In the genomic region with DNA sequence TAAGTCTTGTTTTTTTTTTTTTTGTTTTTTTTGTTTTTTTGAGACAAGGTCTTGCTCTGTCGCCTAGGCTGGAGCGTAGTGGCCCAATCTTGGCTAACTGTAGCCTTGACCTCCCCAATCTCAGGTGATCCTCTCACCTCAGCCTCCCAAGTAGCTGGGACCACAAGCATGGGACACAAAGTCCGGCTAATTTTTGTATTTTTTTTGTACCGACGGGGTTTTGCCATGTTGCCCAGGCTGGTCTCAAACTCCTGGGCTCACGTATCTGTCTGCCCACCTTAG, we compare ENCODE assay signal across 24 cellular contexts. TPM values are rescaled to one million over a fixed set of nuclear protein-coding genes. Genes with fewer than 3 reads are reported as not detected.
DNase-seq lines count a peak whose midpoint lies in the region; ATAC-seq, FAIRE-seq and TF ChIP-seq lines count a peak whose summit lies in the region.
"Had no signal": no experiment of that assay in that cellular context is flagged by ENCODE, and none has a peak within 500 bp of the region (broad histone marks: within the 10 kb centered on the region; RNA-seq: fewer than 3 reads in every experiment).

No MANE protein-coding gene starts in this region.

- H3K4me3 ChIP-seq in CD8-positive, alpha-beta memory T cell (ENCODE audit: low read length) = peak overlapping the region; percentile 48
- no peak overlapping the region for H3K4me3 ChIP-seq in endothelial cell of umbilical vein (replicated peaks in 1 of 3; ENCODE audit: insufficient read depth in 1 of 3, low read depth in 1 of 3, low read length in 3 of 3)
- H3K4me3 ChIP-seq: cardiac muscle cell, left lung, ovary, upper lobe of left lung had no signal

- no peak overlapping the region for H3K27ac ChIP-seq in CD8-positive, alpha-beta memory T cell (ENCODE audit: low read depth, low read length)
- no peak overlapping the region for H3K27ac ChIP-seq in endothelial cell of umbilical vein (ENCODE audit: insufficient read depth, low read depth, low read length)
- H3K27ac ChIP-seq: cardiac muscle cell, left lung, ovary, upper lobe of left lung had no signal

- no peak for TF ChIP-seq POLR2A in endothelial cell of umbilical vein (IDR thresholded peaks at IDR 0.05; ENCODE audit: low read depth, low read length)

- ATAC-seq in activated CD8-positive, alpha-beta T cell treated with anti-CD3 and anti-CD28 coated beads for 36 hours = no peak
- no peak for ATAC-seq in HG03135 (IDR thresholded peaks at IDR 0.05; ENCODE audit: unreplicated experiment)
- ATAC-seq: left lung, right cardiac atrium had no signal

- no peaks in the 10 kb centered on the region for H3K9me1 ChIP-seq in endothelial cell of umbilical vein (replicated peaks; ENCODE audit: control insufficient read depth, extremely low read depth, insufficient read depth, low read length)

- no peaks in the 10 kb centered on the region for H3K36me3 ChIP-seq in CD8-positive, alpha-beta memory T cell (ENCODE audit: insufficient read depth, low read length)
- H3K36me3 ChIP-seq in endothelial cell of umbilical vein (ENCODE audit: control insufficient read depth in 2 of 2, extremely low read depth in 1 of 2, insufficient read depth in 2 of 2, low read length in 2 of 2) = no peaks in the 10 kb centered on the region
- H3K36me3 ChIP-seq: cardiac muscle cell, left lung, ovary, upper lobe of left lung had no signal

- no peaks in the 10 kb centered on the region for H3K79me2 ChIP-seq in endothelial cell of umbilical vein (ENCODE audit: control insufficient read depth, insufficient read depth, low read length)

- no peaks in the 10 kb centered on the region for H3K9me3 ChIP-seq in CD8-positive, alpha-beta memory T cell (ENCODE audit: low read length)
- no peaks in the 10 kb centered on the region for H3K9me3 ChIP-seq in endothelial cell of umbilical vein (replicated peaks; ENCODE audit: control insufficient read depth, insufficient read depth, low read length)
- H3K9me3 ChIP-seq: left lung, ovary, upper lobe of left lung had no signal

- H3K4me3 Mint-ChIP-seq in activated CD4-positive, alpha-beta T cell treated with anti-CD3 and anti-CD28 coated beads, Interleukin-2, amount 10 ng/mL, durations not matched to agents 24 days and 14 days = peak overlapping the region; percentile 83
- peak overlapping the region; percentile 71 to 91 (median 84) for H3K4me3 Mint-ChIP-seq in CD8-positive, alpha-beta memory T cell
- H3K4me3 Mint-ChIP-seq in activated CD8-positive, alpha-beta T cell treated with anti-CD3 and anti-CD28 coated beads for 36 hours = peak overlapping the region; percentile 72
- H3K4me3 Mint-ChIP-seq: dendritic cell treated with granulocyte-macrophage colony-stimulating factor and Interleukin-4, amounts not matched to agents 40 ng/mL and 50 ng/mL, for 4 days; H9; nephron had no signal

- H3K4me1 ChIP-seq in CD8-positive, alpha-beta memory T cell (ENCODE audit: insufficient read depth, low read length) = peaks cover 46% of the 10 kb centered on the region
- peaks cover under 1% of the 10 kb centered on the region for H3K4me1 ChIP-seq in endothelial cell of umbilical vein (ENCODE audit: control insufficient read depth, extremely low read depth, insufficient read depth, low read length)

- H3K27ac Mint-ChIP-seq in activated CD4-positive, alpha-beta T cell treated with anti-CD3 and anti-CD28 coated beads, Interleukin-2, amount 10 ng/mL, durations not matched to agents 24 days and 14 days = peak overlapping the region; percentile 93
- H3K27ac Mint-ChIP-seq in CD8-positive, alpha-beta memory T cell = peak overlapping the region; percentile 85 to 99 (median 95)
- H3K27ac Mint-ChIP-seq in activated CD8-positive, alpha-beta T cell treated with anti-CD3 and anti-CD28 coated beads for 36 hours = peak overlapping the region; percentile 97
- H3K27ac Mint-ChIP-seq: dendritic cell treated with granulocyte-macrophage colony-stimulating factor and Interleukin-4, amounts not matched to agents 40 ng/mL and 50 ng/mL, for 4 days; H9; nephron had no signal

- FAIRE-seq in endothelial cell of umbilical vein (lab: Jason Lieb, UNC) = peak; percentile 38
- FAIRE-seq: A204.1, D721Med had no signal

- peaks cover 48% of the 10 kb centered on the region for H3K36me3 Mint-ChIP-seq in activated CD4-positive, alpha-beta T cell treated with anti-CD3 and anti-CD28 coated beads, Interleukin-2, amount 10 ng/mL, durations not matched to agents 24 days and 14 days (ENCODE audit: low read depth)
- peaks cover 12 to 54% (median 20%) of the 10 kb centered on the region in 3 donors for H3K36me3 Mint-ChIP-seq in CD8-positive, alpha-beta memory T cell
- H3K36me3 Mint-ChIP-seq in activated CD8-positive, alpha-beta T cell treated with anti-CD3 and anti-CD28 coated beads for 36 hours (ENCODE audit: low read depth) = peaks cover 58% of the 10 kb centered on the region

- no peaks in the 10 kb centered on the region for H3K27me3 Mint-ChIP-seq in activated CD4-positive, alpha-beta T cell treated with anti-CD3 and anti-CD28 coated beads, Interleukin-2, amount 10 ng/mL, durations not matched to agents 24 days and 14 days
- H3K27me3 Mint-ChIP-seq in CD8-positive, alpha-beta memory T cell = no peaks in the 10 kb centered on the region
- no peaks in the 10 kb centered on the region for H3K27me3 Mint-ChIP-seq in activated CD8-positive, alpha-beta T cell treated with anti-CD3 and anti-CD28 coated beads for 36 hours

- no peak overlapping the region for H2AFZ ChIP-seq in endothelial cell of umbilical vein (ENCODE audit: low read depth, low read length)

- intact Hi-C loops in activated CD4-positive, alpha-beta T cell treated with anti-CD3 and anti-CD28 coated beads, Interleukin-2, amount 10 ng/mL, durations not matched to agents 24 days and 14 days (cut with micrococcal nuclease) = loop anchor here (10.0 kb wide), 1 partner anchor 182 kb away; a partner anchor contains a TSS
- intact Hi-C loops in activated CD8-positive, alpha-beta T cell treated with anti-CD3 and anti-CD28 coated beads for 36 hours (cut with micrococcal nuclease) = no loop called here
- intact Hi-C loops in endothelial cell of umbilical vein (cut with micrococcal nuclease) = no loop called here

- no peaks in the 10 kb centered on the region for H4K20me1 ChIP-seq in endothelial cell of umbilical vein (replicated peaks; ENCODE audit: control insufficient read depth, extremely low read depth, insufficient read depth, low read length)

- no TSS peak for BruUV-seq in endothelial cell of umbilical vein (replicated peaks; lab: Mats Ljungman, UMichigan)

- POLR2A ChIA-PET in CD8-positive, alpha-beta memory T cell (lab: Charles Lee) = interaction anchor here (1.3 kb wide), 1 partner anchor 34 kb away, joined by 4 read pairs; no protein-coding TSS in a partner anchor
- POLR2A ChIA-PET in activated CD8-positive, alpha-beta T cell treated with anti-CD3 and anti-CD28 coated beads for 36 hours (lab: Charles Lee) = interaction anchor here (1.0 to 1.6 kb wide), 4 partner anchors 14 to 43 kb away, joined by 3 to 8 read pairs (median 4); a partner anchor contains a TSS
- POLR2A ChIA-PET in endothelial cell of umbilical vein (lab: Charles Lee) = interaction anchor here (0.7 kb wide), 1 partner anchor 57 kb away, joined by 4 read pairs; no protein-coding TSS in a partner anchor

- no peak for DNase-seq in activated CD4-positive, alpha-beta T cell treated with anti-CD3 and anti-CD28 coated beads, Interleukin-2, amount 10 ng/mL, durations not matched to agents 24 days and 14 days
- DNase-seq in activated CD4-positive, alpha-beta T cell treated with anti-CD3 and anti-CD28 coated beads, Interleukin-2, amount 50 U/mL, for 48 hours = no peak
- DNase-seq in CD8-positive, alpha-beta memory T cell = no peak
- no peak for DNase-seq in activated CD8-positive, alpha-beta T cell treated with anti-CD3 and anti-CD28 coated beads for 36 hours
- no peak for DNase-seq in endothelial cell of umbilical vein (ENCODE audit: low read depth, low spot score)
- no peak for DNase-seq in NCI-H2107 (lab: John Stamatoyannopoulos, UW)
- DNase-seq in AML-193 (lab: John Stamatoyannopoulos, UW) = no peak
- DNase-seq: H9; head of caudate nucleus; left lung; NCI-H1092 treated with DMSO at 0.1 percent for 48 hours; NCI-H2029 treated with DMSO at 0.1 percent for 48 hours; NCI-H82; ovary; right cardiac atrium; Right ventricle myocardium superior; stimulated activated CD4-positive, alpha-beta T cell treated with anti-CD3 and anti-CD28 coated beads, Interleukin-12 subunit alpha, Interleukin-12 subunit beta, amount 100 ng/mL, for 4 hours; upper lobe of left lung had no signal

- peaks cover 48% of the 10 kb centered on the region for H3K4me1 Mint-ChIP-seq in activated CD4-positive, alpha-beta T cell treated with anti-CD3 and anti-CD28 coated beads, Interleukin-2, amount 10 ng/mL, durations not matched to agents 24 days and 14 days
- peaks cover 48 to 63% (median 60%) of the 10 kb centered on the region in 3 donors for H3K4me1 Mint-ChIP-seq in CD8-positive, alpha-beta memory T cell
- peaks cover 44% of the 10 kb centered on the region for H3K4me1 Mint-ChIP-seq in activated CD8-positive, alpha-beta T cell treated with anti-CD3 and anti-CD28 coated beads for 36 hours (ENCODE audit: low read depth)

- no peaks in the 10 kb centered on the region for H3K9me3 Mint-ChIP-seq in activated CD4-positive, alpha-beta T cell treated with anti-CD3 and anti-CD28 coated beads, Interleukin-2, amount 10 ng/mL, durations not matched to agents 24 days and 14 days
- no peaks in the 10 kb centered on the region for H3K9me3 Mint-ChIP-seq in CD8-positive, alpha-beta memory T cell
- H3K9me3 Mint-ChIP-seq in activated CD8-positive, alpha-beta T cell treated with anti-CD3 and anti-CD28 coated beads for 36 hours = peaks cover 3% of the 10 kb centered on the region
- H3K9me3 Mint-ChIP-seq: dendritic cell treated with granulocyte-macrophage colony-stimulating factor and Interleukin-4, amounts not matched to agents 40 ng/mL and 50 ng/mL, for 4 days; H9; nephron had no signal

- no peak for TF ChIP-seq CTCF in activated CD8-positive, alpha-beta T cell treated with anti-CD3 and anti-CD28 coated beads for 36 hours (IDR thresholded peaks at IDR 0.05)
- no peak for TF ChIP-seq CTCF in endothelial cell of umbilical vein (IDR thresholded peaks at IDR 0.05; ENCODE audit: extremely low read depth in 1 of 2, insufficient read depth in 1 of 2, low read depth in 1 of 2, low read length in 2 of 2)

- dilution Hi-C loops in endothelial cell of umbilical vein (cut with MboI; ENCODE audit: extremely low pct_ligation_motif_present, low sequenced_read_pairs) = no loop called here

- CTCF ChIA-PET in CD8-positive, alpha-beta memory T cell (lab: Charles Lee) = interaction anchor here (0.9 to 16.9 kb wide), 3 partner anchors 5 to 16 kb away, joined by 3 to 181 read pairs (median 181); a partner anchor contains a TSS
- CTCF ChIA-PET in activated CD8-positive, alpha-beta T cell treated with anti-CD3 and anti-CD28 coated beads for 36 hours (lab: Charles Lee) = interaction anchor here (6.4 kb wide), 1 partner anchor 9 kb away, joined by 35 read pairs; a partner anchor contains a TSS
- CTCF ChIA-PET in endothelial cell of umbilical vein (lab: Charles Lee) = no interaction called here

- no peak overlapping the region for H3K4me2 ChIP-seq in endothelial cell of umbilical vein (ENCODE audit: insufficient read depth, low read length)

- H3K27me3 ChIP-seq in CD8-positive, alpha-beta memory T cell (ENCODE audit: insufficient read depth, low read length, poor library complexity, severe bottlenecking) = no peaks in the 10 kb centered on the region
- no peaks in the 10 kb centered on the region for H3K27me3 ChIP-seq in endothelial cell of umbilical vein (ENCODE audit: control insufficient read depth in 2 of 2, insufficient read depth in 2 of 2, low read length in 2 of 2)
- H3K27me3 ChIP-seq: cardiac muscle cell, left lung, ovary, upper lobe of left lung had no signal

- H3K9ac ChIP-seq in endothelial cell of umbilical vein (replicated peaks; ENCODE audit: extremely low read depth, insufficient read depth, low read length) = no peak overlapping the region

RNA-seq across cellular contexts. Expression of a gene that starts 6.1 kb away (rescaled TPM):
- 240 and 248 TPM in 2 replicates for total RNA-seq in activated CD4-positive, alpha-beta T cell treated with anti-CD3 and anti-CD28 coated beads, Interleukin-2, amount 10 ng/mL, durations not matched to agents 24 days and 14 days
- 100 to 1,000 TPM; 288 to 297 TPM for total RNA-seq in CD8-positive, alpha-beta memory T cell
- polyA plus RNA-seq in CD8-positive, alpha-beta memory T cell = 937 TPM
- total RNA-seq in activated CD8-positive, alpha-beta T cell treated with anti-CD3 and anti-CD28 coated beads for 36 hours = 100 to 1,000 TPM; 289 to 292 TPM
- not detected in 2 replicates for total RNA-seq in endothelial cell of umbilical vein
- 0.06 and 0.08 TPM in 2 replicates for polyA plus RNA-seq in endothelial cell of umbilical vein
- polyA plus RNA-seq in endothelial cell of umbilical vein (2011; cell fraction: cytosol; rRNA removed) = 0.03 and 0.12 TPM in 2 replicates
- polyA plus RNA-seq in endothelial cell of umbilical vein (2011; cell fraction: nucleus; rRNA removed) = not detected in 2 replicates
- not detected in 2 replicates for polyA plus RNA-seq in endothelial cell of umbilical vein (2012)
- 0.36 TPM in 1 of 2 replicates, not detected in the other for polyA minus RNA-seq in endothelial cell of umbilical vein
- polyA minus RNA-seq in endothelial cell of umbilical vein (2011; cell fraction: cytosol; rRNA and poly(A)+ RNA removed) = not detected
- polyA minus RNA-seq in endothelial cell of umbilical vein (2011; cell fraction: nucleus; rRNA and poly(A)+ RNA removed) = not detected in 2 replicates
- polyA plus RNA-seq: cardiac muscle cell had no signal

RNA-seq across cellular contexts. Expression of a gene that starts 10.1 kb away (rescaled TPM):
- total RNA-seq in activated CD4-positive, alpha-beta T cell treated with anti-CD3 and anti-CD28 coated beads, Interleukin-2, amount 10 ng/mL, durations not matched to agents 24 days and 14 days = 0.23 and 0.57 TPM in 2 replicates
- total RNA-seq in CD8-positive, alpha-beta memory T cell = under 1 TPM; 0.33 to 0.63 TPM
- polyA plus RNA-seq in CD8-positive, alpha-beta memory T cell = not detected
- under 1 TPM; 0.38 to 0.89 TPM for total RNA-seq in activated CD8-positive, alpha-beta T cell treated with anti-CD3 and anti-CD28 coated beads for 36 hours
- 2.0 and 5.6 TPM in 2 replicates for total RNA-seq in endothelial cell of umbilical vein
- 2.1 and 2.3 TPM in 2 replicates for polyA plus RNA-seq in endothelial cell of umbilical vein
- polyA plus RNA-seq in endothelial cell of umbilical vein (2011; cell fraction: cytosol; rRNA removed) = 0.66 and 1.5 TPM in 2 replicates
- polyA plus RNA-seq in endothelial cell of umbilical vein (2011; cell fraction: nucleus; rRNA removed) = 0.71 and 0.80 TPM in 2 replicates
- polyA plus RNA-seq in endothelial cell of umbilical vein (2012) = 0.39 and 0.85 TPM in 2 replicates
- polyA minus RNA-seq in endothelial cell of umbilical vein = 0.36 and 1.8 TPM in 2 replicates
- polyA minus RNA-seq in endothelial cell of umbilical vein (2011; cell fraction: cytosol; rRNA and poly(A)+ RNA removed) = not detected
- polyA minus RNA-seq in endothelial cell of umbilical vein (2011; cell fraction: nucleus; rRNA and poly(A)+ RNA removed) = not detected in 2 replicates

RNA-seq across cellular contexts. Expression of a gene that starts 34.7 kb away (rescaled TPM):
- total RNA-seq in activated CD4-positive, alpha-beta T cell treated with anti-CD3 and anti-CD28 coated beads, Interleukin-2, amount 10 ng/mL, durations not matched to agents 24 days and 14 days = 181 and 184 TPM in 2 replicates
- total RNA-seq in CD8-positive, alpha-beta memory T cell = 100 to 1,000 TPM; 164 to 172 TPM
- polyA plus RNA-seq in CD8-positive, alpha-beta memory T cell = 180 TPM
- total RNA-seq in activated CD8-positive, alpha-beta T cell treated with anti-CD3 and anti-CD28 coated beads for 36 hours = 100 to 1,000 TPM; 126 to 127 TPM
- 111 and 138 TPM in 2 replicates for total RNA-seq in endothelial cell of umbilical vein
- polyA plus RNA-seq in endothelial cell of umbilical vein = 109 and 141 TPM in 2 replicates
- 109 and 112 TPM in 2 replicates for polyA plus RNA-seq in endothelial cell of umbilical vein (2011; cell fraction: cytosol; rRNA removed)
- polyA plus RNA-seq in endothelial cell of umbilical vein (2011; cell fraction: nucleus; rRNA removed) = 280 and 349 TPM in 2 replicates
- polyA plus RNA-seq in endothelial cell of umbilical vein (2012) = 105 and 141 TPM in 2 replicates
- polyA minus RNA-seq in endothelial cell of umbilical vein = 188 and 226 TPM in 2 replicates
- polyA minus RNA-seq in endothelial cell of umbilical vein (2011; cell fraction: cytosol; rRNA and poly(A)+ RNA removed) = 41.7 TPM
- 79.8 and 110 TPM in 2 replicates for polyA minus RNA-seq in endothelial cell of umbilical vein (2011; cell fraction: nucleus; rRNA and poly(A)+ RNA removed)

RNA-seq across cellular contexts. Expression of a gene that starts 35.0 kb away (rescaled TPM):
- 304 and 341 TPM in 2 replicates for total RNA-seq in activated CD4-positive, alpha-beta T cell treated with anti-CD3 and anti-CD28 coated beads, Interleukin-2, amount 10 ng/mL, durations not matched to agents 24 days and 14 days
- total RNA-seq in CD8-positive, alpha-beta memory T cell = 100 to 1,000 TPM; 381 to 390 TPM
- 173 TPM for polyA plus RNA-seq in CD8-positive, alpha-beta memory T cell
- total RNA-seq in activated CD8-positive, alpha-beta T cell treated with anti-CD3 and anti-CD28 coated beads for 36 hours = 100 to 1,000 TPM; 328 to 335 TPM
- total RNA-seq in endothelial cell of umbilical vein = 186 and 203 TPM in 2 replicates
- polyA plus RNA-seq in endothelial cell of umbilical vein = 301 and 331 TPM in 2 replicates
- 369 and 396 TPM in 2 replicates for polyA plus RNA-seq in endothelial cell of umbilical vein (2011; cell fraction: cytosol; rRNA removed)
- 106 and 109 TPM in 2 replicates for polyA plus RNA-seq in endothelial cell of umbilical vein (2011; cell fraction: nucleus; rRNA removed)
- polyA plus RNA-seq in endothelial cell of umbilical vein (2012) = 244 and 245 TPM in 2 replicates
- polyA minus RNA-seq in endothelial cell of umbilical vein = 612 and 675 TPM in 2 replicates
- 141 TPM for polyA minus RNA-seq in endothelial cell of umbilical vein (2011; cell fraction: cytosol; rRNA and poly(A)+ RNA removed)
- 24.3 and 40.3 TPM in 2 replicates for polyA minus RNA-seq in endothelial cell of umbilical vein (2011; cell fraction: nucleus; rRNA and poly(A)+ RNA removed)

RNA-seq across cellular contexts. Expression of a gene that starts 35.0 kb away (rescaled TPM):
- 10.6 and 10.9 TPM in 2 replicates for total RNA-seq in activated CD4-positive, alpha-beta T cell treated with anti-CD3 and anti-CD28 coated beads, Interleukin-2, amount 10 ng/mL, durations not matched to agents 24 days and 14 days
- 10 to 100 TPM; 10.9 to 12.2 TPM for total RNA-seq in CD8-positive, alpha-beta memory T cell
- polyA plus RNA-seq in CD8-positive, alpha-beta memory T cell = 6.5 TPM
- total RNA-seq in activated CD8-positive, alpha-beta T cell treated with anti-CD3 and anti-CD28 coated beads for 36 hours = 1 to 10 TPM; 6.9 to 7.7 TPM
- total RNA-seq in endothelial cell of umbilical vein = 15.7 and 20.7 TPM in 2 replicates
- polyA plus RNA-seq in endothelial cell of umbilical vein = 21.3 and 23.2 TPM in 2 replicates
- polyA plus RNA-seq in endothelial cell of umbilical vein (2011; cell fraction: cytosol; rRNA removed) = 15.7 and 18.1 TPM in 2 replicates
- polyA plus RNA-seq in endothelial cell of umbilical vein (2011; cell fraction: nucleus; rRNA removed) = 68.7 and 93.2 TPM in 2 replicates
- polyA plus RNA-seq in endothelial cell of umbilical vein (2012) = 12.0 and 14.8 TPM in 2 replicates
- polyA minus RNA-seq in endothelial cell of umbilical vein = 30.8 and 31.6 TPM in 2 replicates
- 5.2 TPM for polyA minus RNA-seq in endothelial cell of umbilical vein (2011; cell fraction: cytosol; rRNA and poly(A)+ RNA removed)
- polyA minus RNA-seq in endothelial cell of umbilical vein (2011; cell fraction: nucleus; rRNA and poly(A)+ RNA removed) = 34.2 and 37.8 TPM in 2 replicates

Comparison
In these comparisons a context has a peak if more than half of its experiments do, and no peak if none do; other contexts are left out.
1. RNA of a gene that starts 6.1 kb away (total RNA-seq): 288 to 297 TPM in CD8-positive, alpha-beta memory T cell, 289 to 292 TPM in activated CD8-positive, alpha-beta T cell treated with anti-CD3 and anti-CD28 coated beads for 36 hours and 240 to 248 TPM in activated CD4-positive, alpha-beta T cell treated with anti-CD3 and anti-CD28 coated beads, Interleukin-2, amount 10 ng/mL, durations not matched to agents 24 days and 14 days; not detected in endothelial cell of umbilical vein; every median in the first group is over 100 times any median in the second.
2. Peak in every context shown above with its lines, with median percentiles within 50 percentile points of each other: H3K27ac Mint-ChIP-seq and H3K4me3 Mint-ChIP-seq.